In the genomic region with DNA sequence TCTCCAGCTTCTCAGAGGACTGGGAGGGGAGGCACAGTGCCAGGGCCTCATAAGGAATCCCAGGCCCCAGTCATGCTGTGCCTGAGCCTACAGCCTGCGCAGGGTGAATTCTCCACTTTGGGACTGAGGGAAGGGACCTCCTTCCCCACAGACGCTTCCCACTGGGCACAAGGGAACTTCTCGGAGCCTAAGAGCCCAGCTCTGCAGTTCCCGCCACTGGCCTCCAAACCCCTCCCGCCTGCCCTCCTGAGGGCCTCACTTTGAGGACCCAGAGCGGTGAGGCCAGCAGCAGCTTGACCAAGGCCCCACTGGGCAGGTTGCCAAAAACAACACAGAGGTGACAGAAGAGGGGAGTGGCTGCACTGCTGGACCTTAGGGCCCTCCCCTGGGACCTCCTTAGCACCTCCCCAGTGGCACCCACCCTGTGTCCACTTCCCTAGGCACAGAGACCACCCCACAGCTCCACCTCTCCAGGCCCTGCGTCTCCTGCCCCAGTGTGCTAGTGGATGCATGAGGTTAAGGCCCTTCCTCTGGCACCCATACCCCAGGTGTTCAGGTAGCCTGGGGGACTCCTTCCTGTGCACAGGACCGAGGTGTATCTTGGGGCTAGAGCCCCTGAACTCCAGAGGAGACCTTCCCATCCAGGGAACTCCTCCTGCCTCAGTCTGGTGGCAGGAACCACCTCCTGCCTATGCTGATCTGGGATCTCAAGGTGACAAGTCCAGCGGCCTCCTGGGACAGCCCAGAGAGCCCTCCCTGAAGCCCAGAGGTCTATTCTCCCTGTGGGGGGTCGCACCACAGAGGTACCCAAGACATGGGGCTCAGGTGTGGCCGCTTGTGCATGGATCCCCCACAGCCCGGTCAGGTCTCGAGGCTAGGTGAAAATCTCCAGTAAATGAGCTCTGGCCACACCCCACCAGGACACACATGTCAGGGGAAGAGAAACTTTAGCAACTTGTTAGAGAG, we compare ENCODE assay signal across 9 cellular contexts. TPM values are rescaled to one million over a fixed set of nuclear protein-coding genes. Genes with fewer than 3 reads are reported as not detected.
A peak's percentile ranks its signal among the peaks of the same experiment; 100 is the strongest.
DNase-seq lines count a peak whose midpoint lies in the region; ATAC-seq, FAIRE-seq and TF ChIP-seq lines count a peak whose summit lies in the region.
"Had no signal": no experiment of that assay in that cellular context is flagged by ENCODE, and none has a peak within 500 bp of the region (broad histone marks: within the 10 kb centered on the region; RNA-seq: fewer than 3 reads in every experiment).

No MANE protein-coding gene starts in this region.

- peaks cover 11% of the 10 kb centered on the region for H4K20me1 ChIP-seq in K562 (replicated peaks; ENCODE audit: control insufficient read depth, insufficient read depth, low read length)

- H3K36me3 ChIP-seq in K562 (ENCODE audit: control insufficient read depth, insufficient read depth, low read length) (peaks cover 5% of the 10 kb centered on the region; the same call in 1 of the 3 replicates), kidney (ENCODE audit: control insufficient read depth in 1 of 2, insufficient read depth in 2 of 2, low read length in 2 of 2) (peaks cover 3 to 21% of the 10 kb centered on the region in 2 donors)
- H3K36me3 ChIP-seq in CD8-positive, alpha-beta memory T cell (ENCODE audit: insufficient read depth, low read length): no peaks in the 10 kb centered on the region

- peaks cover 0 to 5% of the 10 kb centered on the region in 2 donors for H3K27me3 Mint-ChIP-seq in CD8-positive, alpha-beta memory T cell

- in situ Hi-C loops in K562 (cut with MboI): no loop called here

- H3K9ac ChIP-seq in K562 (ENCODE audit: insufficient read depth in 1 of 2, low read depth in 2 of 2, low read length in 2 of 2) (peak overlapping the region in 1 of 2 experiments; percentile 87; a peak in 2 of 4 replicates), kidney (ENCODE audit: low read length in 2 of 2) (peak overlapping the region in 1 of 2 donors; percentile 95)

- ATAC-seq in K562 (peak; percentile 50), HG03196 (IDR thresholded peaks at IDR 0.05; ENCODE audit: unreplicated experiment) (no peak)
- ATAC-seq in stimulated activated effector memory CD8-positive, alpha-beta T cell treated with anti-CD3 and anti-CD28 coated beads, Interleukin-12 subunit alpha, Interleukin-12 subunit beta, amount 100 ng/mL, for 72 hours: no peak

- FAIRE-seq in K562 (lab: Jason Lieb, UNC): peak; percentile 95
- no peak for FAIRE-seq in kidney (lab: Jason Lieb, UNC)

- peak overlapping the region; percentile 42 for H3K4me2 ChIP-seq in K562 (ENCODE audit: insufficient read depth, low read length)

- CTCF ChIA-PET in K562 (lab: Yijun Ruan, JAX; ENCODE audit: low intra/inter-chr PET ratio): no interaction called here
- CTCF ChIA-PET in CD8-positive, alpha-beta memory T cell (lab: Charles Lee): interaction anchor here (0.7 to 1.2 kb wide), 2 partner anchors 9 to 85 kb away, joined by 3 read pairs; no protein-coding TSS in a partner anchor

- H3K9me3 ChIP-seq in K562 (replicated peaks; ENCODE audit: control insufficient read depth, insufficient read depth, low read depth, low read length): no peaks in the 10 kb centered on the region
- no peaks in the 10 kb centered on the region for H3K9me3 ChIP-seq in kidney (ENCODE audit: control insufficient read depth in 1 of 2, low read length in 2 of 2)
- no peaks in the 10 kb centered on the region for H3K9me3 ChIP-seq in CD8-positive, alpha-beta memory T cell (ENCODE audit: low read length)

- DNase-seq in HK-2 (ENCODE audit: unreplicated experiment): peak; percentile 48
- peak; percentile 74 to 87 (median 78) for DNase-seq in K562 (ENCODE audit: extremely low read depth in 1 of 4, low spot score in 3 of 4)
- DNase-seq in kidney: peak; percentile 88
- DNase-seq in stimulated activated effector memory CD8-positive, alpha-beta T cell treated with anti-CD3 and anti-CD28 coated beads, Interleukin-12 subunit alpha, Interleukin-12 subunit beta, amount 100 ng/mL, for 72 hours (ENCODE audit: low spot score in 2 of 2): no peak
- DNase-seq in UCSD-AML1 (lab: John Stamatoyannopoulos, UW; ENCODE audit: unreplicated experiment): no peak
- no peak for DNase-seq in CD1c-positive myeloid dendritic cell (ENCODE audit: extremely low spot score)
- no peak for DNase-seq in CD8-positive, alpha-beta memory T cell
- DNase-seq: activated naive CD4-positive, alpha-beta T cell treated with anti-CD3 and anti-CD28 coated beads for 36 hours had no signal

- TF ChIP-seq CTCF in K562 (IDR thresholded peaks at IDR 0.05 in 2 of 3, conservative IDR thresholded peaks at IDR 0.05 in 1 of 3; ENCODE audit: insufficient read depth in 2 of 3, low read depth in 1 of 3, low read length in 3 of 3) (no peak), kidney (IDR thresholded peaks at IDR 0.05; ENCODE audit: borderline replicate concordance, extremely low read depth, insufficient read depth) (no peak)

- H3K4me3 ChIP-seq in K562 (no peak overlapping the region), kidney (ENCODE audit: low read length in 2 of 2) (peak overlapping the region; percentile 18 to 86)
- no peak overlapping the region for H3K4me3 ChIP-seq in CD8-positive, alpha-beta memory T cell (ENCODE audit: low read length)

- no peak overlapping the region for H3K4me3 Mint-ChIP-seq in stimulated activated effector memory CD8-positive, alpha-beta T cell treated with anti-CD3 and anti-CD28 coated beads, Interleukin-12 subunit alpha, Interleukin-12 subunit beta, amount 100 ng/mL, for 72 hours
- H3K4me3 Mint-ChIP-seq in CD8-positive, alpha-beta memory T cell: peak overlapping the region in 1 of 7 donors; percentile 68
- H3K4me3 Mint-ChIP-seq: activated naive CD4-positive, alpha-beta T cell treated with anti-CD3 and anti-CD28 coated beads for 36 hours had no signal

- no peaks in the 10 kb centered on the region for H3K27me3 ChIP-seq in K562 (ENCODE audit: control insufficient read depth in 2 of 2, insufficient read depth in 2 of 2, low read length in 2 of 2)
- no peaks in the 10 kb centered on the region for H3K27me3 ChIP-seq in CD8-positive, alpha-beta memory T cell (ENCODE audit: insufficient read depth, low read length, poor library complexity, severe bottlenecking)

- H3K36me3 Mint-ChIP-seq in stimulated activated effector memory CD8-positive, alpha-beta T cell treated with anti-CD3 and anti-CD28 coated beads, Interleukin-12 subunit alpha, Interleukin-12 subunit beta, amount 100 ng/mL, for 72 hours: peaks cover 5% of the 10 kb centered on the region
- no peaks in the 10 kb centered on the region for H3K36me3 Mint-ChIP-seq in CD8-positive, alpha-beta memory T cell

- intact Hi-C loops in K562 (cut with micrococcal nuclease): no loop called here
- intact Hi-C loops in kidney (cut with DNase I): no loop called here

- peak overlapping the region; percentile 76 for H3K27ac Mint-ChIP-seq in stimulated activated effector memory CD8-positive, alpha-beta T cell treated with anti-CD3 and anti-CD28 coated beads, Interleukin-12 subunit alpha, Interleukin-12 subunit beta, amount 100 ng/mL, for 72 hours
- peak overlapping the region in 1 of 8 donors; percentile 48 for H3K27ac Mint-ChIP-seq in CD8-positive, alpha-beta memory T cell
- H3K27ac Mint-ChIP-seq: activated naive CD4-positive, alpha-beta T cell treated with anti-CD3 and anti-CD28 coated beads for 36 hours had no signal

- no peaks in the 10 kb centered on the region for H3K9me3 Mint-ChIP-seq in stimulated activated effector memory CD8-positive, alpha-beta T cell treated with anti-CD3 and anti-CD28 coated beads, Interleukin-12 subunit alpha, Interleukin-12 subunit beta, amount 100 ng/mL, for 72 hours
- no peaks in the 10 kb centered on the region for H3K9me3 Mint-ChIP-seq in CD8-positive, alpha-beta memory T cell
- H3K9me3 Mint-ChIP-seq: activated naive CD4-positive, alpha-beta T cell treated with anti-CD3 and anti-CD28 coated beads for 36 hours had no signal

- no peaks in the 10 kb centered on the region for H3K9me1 ChIP-seq in K562 (ENCODE audit: control insufficient read depth, insufficient read depth, low read length)

- H3K27ac ChIP-seq in K562 (ENCODE audit: extremely low read depth, low read depth, low read length) (no peak overlapping the region), kidney (ENCODE audit: low read depth in 2 of 2, low read length in 2 of 2) (peak overlapping the region; percentile 32 to 89)
- H3K27ac ChIP-seq in CD8-positive, alpha-beta memory T cell (ENCODE audit: low read depth, low read length): no peak overlapping the region

- TF ChIP-seq EP300 in K562 (IDR thresholded peaks at IDR 0.05; ENCODE audit: low read length): no peak

- no TSS peak for BruUV-seq in K562 (replicated peaks; lab: Mats Ljungman, UMichigan)

- POLR2A ChIA-PET in K562 (lab: Yijun Ruan, JAX): interaction anchor here (0.6 to 2.2 kb wide), 6 partner anchors 9 to 45 kb away, joined by 3 to 9 read pairs (median 3); no protein-coding TSS in a partner anchor
- POLR2A ChIA-PET in CD8-positive, alpha-beta memory T cell (lab: Charles Lee): no interaction called here

- H3K4me1 ChIP-seq in K562 (replicated peaks in 1 of 2; ENCODE audit: control insufficient read depth in 2 of 2, insufficient read depth in 2 of 2, low read length in 2 of 2) (peaks cover 18 to 79% of the 10 kb centered on the region in 2 experiments), kidney (ENCODE audit: control insufficient read depth in 1 of 2, insufficient read depth in 1 of 2, low read depth in 1 of 2, low read length in 2 of 2) (peaks cover 33 to 42% of the 10 kb centered on the region in 2 donors)
- H3K4me1 ChIP-seq in CD8-positive, alpha-beta memory T cell (ENCODE audit: insufficient read depth, low read length): no peaks in the 10 kb centered on the region

- no peak for TF ChIP-seq POLR2A in K562 (conservative IDR thresholded peaks at IDR 0.05)

- WGBS in K562 (ENCODE audit: insufficient coverage, low coverage, missing lambda C conversion rate): 48% methylated on average over 13 of the region's 13 CpGs

- no peak overlapping the region for H2AFZ ChIP-seq in K562 (ENCODE audit: low read depth, low read length)

- peaks cover 6% of the 10 kb centered on the region for H3K4me1 Mint-ChIP-seq in stimulated activated effector memory CD8-positive, alpha-beta T cell treated with anti-CD3 and anti-CD28 coated beads, Interleukin-12 subunit alpha, Interleukin-12 subunit beta, amount 100 ng/mL, for 72 hours
- H3K4me1 Mint-ChIP-seq in CD8-positive, alpha-beta memory T cell: no peaks in the 10 kb centered on the region

- peaks cover 2% of the 10 kb centered on the region; the same call in 2 of the 3 replicates for H3K79me2 ChIP-seq in K562 (ENCODE audit: control insufficient read depth, insufficient read depth, low read length)

- TF ChIP-seq RAD21 in K562 (CRISPR knock-in tag; conservative IDR thresholded peaks at IDR 0.05 in 1 of 2, IDR thresholded peaks at IDR 0.05 in 1 of 2): no peak

RNA-seq across cellular contexts. Expression of gene CASKIN2, which starts 3.4 kb away (rescaled TPM):
- total RNA-seq in K562 (2011; cell fraction: chromatin; rRNA removed; ENCODE audit: low replicate concordance): 7.8 and 33.3 TPM in 2 replicates
- 14.5 and 19.7 TPM in 2 replicates for total RNA-seq in K562 (2011; cell fraction: nucleolus; rRNA removed)
- total RNA-seq in K562 (2011; cell fraction: nucleoplasm; rRNA removed): 6.2 and 10.0 TPM in 2 replicates
- total RNA-seq in K562 (2014; rRNA removed) (2.3 and 3.5 TPM in 2 replicates), K562 (2014; rRNA removed; fragmentation: Illumina TruSeq; extraction: Trizol) (1.1 and 1.3 TPM in 2 replicates), K562 (2015; rRNA removed; fragmentation: Illumina TruSeq; extraction: Trizol) (2.1 and 2.3 TPM in 2 replicates), K562 (2021) (12.2 and 14.5 TPM in 2 replicates), kidney (98.6 TPM)
- polyA plus RNA-seq in K562 (2011; rRNA removed) (1.9 and 2.2 TPM in 2 replicates), K562 (2014; fragmentation: Illumina TruSeq; extraction: Trizol) (2.5 and 5.7 TPM in 2 replicates), K562 (2014; fragmentation: Nextera tagmentation; extraction: Ambion mirVana) (under 1 TPM; 0.01 to 0.04 TPM), K562 (2014; rRNA removed) (3.0 and 5.1 TPM in 2 replicates), kidney (ENCODE audit: insufficient read depth, low read depth, low replicate concordance) (25.0 TPM)
- 1.2 and 1.5 TPM in 2 replicates for polyA plus RNA-seq in K562 (2011; cell fraction: cytosol; rRNA removed)
- 6.5 and 13.9 TPM in 2 replicates for polyA plus RNA-seq in K562 (2011; cell fraction: nucleus; rRNA removed)
- polyA plus RNA-seq in K562 (2012): 4.8 and 5.2 TPM in 2 replicates
- 1.8 and 1.9 TPM in 2 replicates for polyA minus RNA-seq in K562 (2011; rRNA and poly(A)+ RNA removed)
- polyA minus RNA-seq in K562 (2011; cell fraction: cytosol; rRNA and poly(A)+ RNA removed): 3.8 and 8.4 TPM in 2 replicates
- 8.6 and 9.6 TPM in 2 replicates for polyA minus RNA-seq in K562 (2011; cell fraction: nucleus; rRNA and poly(A)+ RNA removed)
- total RNA-seq in CD8-positive, alpha-beta memory T cell: 10 to 100 TPM in 1 of 2 experiments, 1 to 10 TPM in 1; 6.9 to 11.1 TPM
- polyA plus RNA-seq in CD8-positive, alpha-beta memory T cell: 0.15 TPM

RNA-seq across cellular contexts. Expression of gene TSEN54, which starts 4.4 kb away (rescaled TPM):
- 43.1 and 96.1 TPM in 2 replicates for total RNA-seq in K562 (2011; cell fraction: chromatin; rRNA removed; ENCODE audit: low replicate concordance)
- total RNA-seq in K562 (2011; cell fraction: nucleolus; rRNA removed): 63.2 and 67.5 TPM in 2 replicates
- total RNA-seq in K562 (2011; cell fraction: nucleoplasm; rRNA removed): 52.4 and 53.0 TPM in 2 replicates
- total RNA-seq in K562 (2014; rRNA removed) (53.0 and 81.0 TPM in 2 replicates), K562 (2014; rRNA removed; fragmentation: Illumina TruSeq; extraction: Trizol) (34.6 and 48.9 TPM in 2 replicates), K562 (2015; rRNA removed; fragmentation: Illumina TruSeq; extraction: Trizol) (35.6 and 37.2 TPM in 2 replicates), K562 (2021) (58.0 and 64.3 TPM in 2 replicates), kidney (25.8 TPM)
- polyA plus RNA-seq in K562 (2011; rRNA removed) (57.6 and 62.0 TPM in 2 replicates), K562 (2014; fragmentation: Illumina TruSeq; extraction: Trizol) (40.0 and 41.6 TPM in 2 replicates), K562 (2014; fragmentation: Nextera tagmentation; extraction: Ambion mirVana) (10 to 100 TPM in 1 of 2 experiments, 1 to 10 TPM in 1; 5.9 to 13.6 TPM), K562 (2014; rRNA removed) (55.6 and 62.6 TPM in 2 replicates), kidney (ENCODE audit: insufficient read depth, low read depth, low replicate concordance) (33.8 TPM)
- polyA plus RNA-seq in K562 (2011; cell fraction: cytosol; rRNA removed): 56.9 and 82.8 TPM in 2 replicates
- 77.8 and 89.5 TPM in 2 replicates for polyA plus RNA-seq in K562 (2011; cell fraction: nucleus; rRNA removed)
- 38.5 and 39.9 TPM in 2 replicates for polyA plus RNA-seq in K562 (2012)
- polyA minus RNA-seq in K562 (2011; rRNA and poly(A)+ RNA removed): 23.1 and 38.9 TPM in 2 replicates
- 16.1 and 23.9 TPM in 2 replicates for polyA minus RNA-seq in K562 (2011; cell fraction: cytosol; rRNA and poly(A)+ RNA removed)
- polyA minus RNA-seq in K562 (2011; cell fraction: nucleus; rRNA and poly(A)+ RNA removed): 14.4 and 17.5 TPM in 2 replicates
- 10 to 100 TPM; 49.7 to 56.9 TPM for total RNA-seq in CD8-positive, alpha-beta memory T cell
- 152 TPM for polyA plus RNA-seq in CD8-positive, alpha-beta memory T cell

RNA-seq across cellular contexts. Expression of gene LLGL2, which starts 13.6 kb away (rescaled TPM):
- 25.4 and 96.6 TPM in 2 replicates for total RNA-seq in K562 (2011; cell fraction: chromatin; rRNA removed; ENCODE audit: low replicate concordance)
- 63.3 and 66.7 TPM in 2 replicates for total RNA-seq in K562 (2011; cell fraction: nucleolus; rRNA removed)
- total RNA-seq in K562 (2011; cell fraction: nucleoplasm; rRNA removed): 38.1 and 42.6 TPM in 2 replicates
- total RNA-seq in K562 (2014; rRNA removed): 17.9 and 19.5 TPM in 2 replicates
- 1.8 and 3.0 TPM in 2 replicates for total RNA-seq in K562 (2014; rRNA removed; fragmentation: Illumina TruSeq; extraction: Trizol)
- total RNA-seq in K562 (2015; rRNA removed; fragmentation: Illumina TruSeq; extraction: Trizol): 10.2 and 11.8 TPM in 2 replicates
- total RNA-seq in K562 (2021): 24.4 and 25.2 TPM in 2 replicates
- polyA plus RNA-seq in K562 (2011; rRNA removed): 12.5 and 16.0 TPM in 2 replicates
- polyA plus RNA-seq in K562 (2011; cell fraction: cytosol; rRNA removed): 14.3 and 34.7 TPM in 2 replicates
- polyA plus RNA-seq in K562 (2011; cell fraction: nucleus; rRNA removed): 44.8 and 82.4 TPM in 2 replicates
- 14.8 and 26.6 TPM in 2 replicates for polyA plus RNA-seq in K562 (2012)
- polyA plus RNA-seq in K562 (2014; fragmentation: Illumina TruSeq; extraction: Trizol): 3.7 and 14.7 TPM in 2 replicates
- polyA plus RNA-seq in K562 (2014; fragmentation: Nextera tagmentation; extraction: Ambion mirVana): 1 to 10 TPM in 1 of 2 experiments, under 1 TPM in 1; 0.32 to 1.3 TPM
- polyA plus RNA-seq in K562 (2014; rRNA removed): 17.7 and 23.7 TPM in 2 replicates
- polyA minus RNA-seq in K562 (2011; rRNA and poly(A)+ RNA removed): 4.3 and 6.7 TPM in 2 replicates
- 10.6 and 11.3 TPM in 2 replicates for polyA minus RNA-seq in K562 (2011; cell fraction: cytosol; rRNA and poly(A)+ RNA removed)
- polyA minus RNA-seq in K562 (2011; cell fraction: nucleus; rRNA and poly(A)+ RNA removed): 21.3 and 23.8 TPM in 2 replicates
- total RNA-seq in kidney: 262 TPM
- polyA plus RNA-seq in kidney (ENCODE audit: insufficient read depth, low read depth, low replicate concordance): 181 TPM
- 10 to 100 TPM; 17.1 to 17.8 TPM for total RNA-seq in CD8-positive, alpha-beta memory T cell
- polyA plus RNA-seq in CD8-positive, alpha-beta memory T cell: 39.5 TPM

RNA-seq across cellular contexts. Expression of gene TMEM94, which starts 55.5 kb away (rescaled TPM):
- 116 and 363 TPM in 2 replicates for total RNA-seq in K562 (2011; cell fraction: chromatin; rRNA removed; ENCODE audit: low replicate concordance)
- 190 and 220 TPM in 2 replicates for total RNA-seq in K562 (2011; cell fraction: nucleolus; rRNA removed)
- total RNA-seq in K562 (2011; cell fraction: nucleoplasm; rRNA removed): 137 and 149 TPM in 2 replicates
- total RNA-seq in K562 (2014; rRNA removed): 13.5 and 20.4 TPM in 2 replicates
- 6.5 and 10.0 TPM in 2 replicates for total RNA-seq in K562 (2014; rRNA removed; fragmentation: Illumina TruSeq; extraction: Trizol)
- 14.4 and 17.2 TPM in 2 replicates for total RNA-seq in K562 (2015; rRNA removed; fragmentation: Illumina TruSeq; extraction: Trizol)
- 32.8 and 42.1 TPM in 2 replicates for total RNA-seq in K562 (2021)
- 15.7 and 53.7 TPM in 2 replicates for polyA plus RNA-seq in K562 (2011; rRNA removed)
- 33.2 and 34.4 TPM in 2 replicates for polyA plus RNA-seq in K562 (2011; cell fraction: cytosol; rRNA removed)
- polyA plus RNA-seq in K562 (2011; cell fraction: nucleus; rRNA removed): 322 and 398 TPM in 2 replicates
- 42.5 and 69.5 TPM in 2 replicates for polyA plus RNA-seq in K562 (2012)
- polyA plus RNA-seq in K562 (2014; fragmentation: Illumina TruSeq; extraction: Trizol): 48.1 and 55.6 TPM in 2 replicates
- 1 to 10 TPM in 1 of 2 experiments, under 1 TPM in 1; 0.35 to 1.6 TPM for polyA plus RNA-seq in K562 (2014; fragmentation: Nextera tagmentation; extraction: Ambion mirVana)
- polyA plus RNA-seq in K562 (2014; rRNA removed): 26.1 and 31.4 TPM in 2 replicates
- 11.4 and 20.1 TPM in 2 replicates for polyA minus RNA-seq in K562 (2011; rRNA and poly(A)+ RNA removed)
- polyA minus RNA-seq in K562 (2011; cell fraction: cytosol; rRNA and poly(A)+ RNA removed): 28.0 and 36.5 TPM in 2 replicates
- 74.6 and 97.4 TPM in 2 replicates for polyA minus RNA-seq in K562 (2011; cell fraction: nucleus; rRNA and poly(A)+ RNA removed)
- 82.6 TPM for total RNA-seq in kidney
- polyA plus RNA-seq in kidney (ENCODE audit: insufficient read depth, low read depth, low replicate concordance): 49.6 TPM
- total RNA-seq in CD8-positive, alpha-beta memory T cell: 10 to 100 TPM; 63.3 to 66.0 TPM
- 18.8 TPM for polyA plus RNA-seq in CD8-positive, alpha-beta memory T cell

Comparison
In these comparisons a context has a peak if more than half of its experiments do, and no peak if none do; other contexts are left out.
1. DNase-seq: peak in HK-2 (single experiment), K562 (4 of 4) and kidney (single experiment); none in stimulated activated effector memory CD8-positive, alpha-beta T cell treated with anti-CD3 and anti-CD28 coated beads, Interleukin-12 subunit alpha, Interleukin-12 subunit beta, amount 100 ng/mL, for 72 hours (0 of 2), UCSD-AML1 (single experiment), CD1c-positive myeloid dendritic cell (single experiment) and CD8-positive, alpha-beta memory T cell (0 of 5).
2. H3K27ac ChIP-seq: peak in kidney (2 of 2); none in K562 (single experiment) and CD8-positive, alpha-beta memory T cell (single experiment).
3. H3K4me3 ChIP-seq: peak in kidney (2 of 2); none in K562 (single experiment) and CD8-positive, alpha-beta memory T cell (single experiment).